Comparison of ENCODE assay signal across 9 cellular contexts in genomic region chr19:18650048-18650435, GRCh38. TPM values are rescaled to one million over a fixed set of nuclear protein-coding genes. Genes with fewer than 3 reads are reported as not detected.
A peak's percentile ranks its signal among the peaks of the same experiment; 100 is the strongest.
DNase-seq lines count a peak whose midpoint lies in the region; ATAC-seq lines count a peak whose summit lies in the region.
"Had no signal": no experiment of that assay in that cellular context is flagged by ENCODE, and none has a peak within 500 bp of the region (broad histone marks: within the 10 kb centered on the region; RNA-seq: fewer than 3 reads in every experiment).

No MANE protein-coding gene starts in this region.

- ATAC-seq in sciatic nerve (peak; percentile 84), GM21367 (IDR thresholded peaks at IDR 0.05; ENCODE audit: unreplicated experiment) (no peak)

- intact Hi-C loops in sciatic nerve (cut with DNase I), result no loop called here

- DNase-seq in EH (ENCODE audit: low read depth), result peak; percentile 72
- peak; percentile 44 for DNase-seq in cerebellar cortex (ENCODE audit: low spot score)
- DNase-seq in islet precursor cell, result peak; percentile 52
- no peak for DNase-seq in sciatic nerve (ENCODE audit: low spot score)
- no peak for DNase-seq in activated CD8-positive, alpha-beta memory T cell treated with anti-CD3 and anti-CD28 coated beads for 24 hours
- DNase-seq in activated CD8-positive, alpha-beta memory T cell treated with anti-CD3 and anti-CD28 coated beads, Interleukin-2, amount 50 U/mL, for 48 hours, result no peak
- DNase-seq in NCI-H146 (lab: John Stamatoyannopoulos, UW), result no peak
- DNase-seq: CD4-positive, alpha-beta T cell had no signal

RNA-seq across cellular contexts. Expression of gene KLHL26, which starts 13.2 kb away (rescaled TPM):
- total RNA-seq in sciatic nerve, result 26.1 TPM

RNA-seq across cellular contexts. Expression of gene CRTC1, which starts 33.4 kb away (rescaled TPM):
- total RNA-seq in sciatic nerve, result 17.5 TPM

RNA-seq across cellular contexts. Expression of gene TMEM59L, which starts 37.4 kb away (rescaled TPM):
- 1.2 TPM for total RNA-seq in sciatic nerve

RNA-seq across cellular contexts. Expression of gene CRLF1, which starts 43.4 kb away (rescaled TPM):
- 4.5 TPM for total RNA-seq in sciatic nerve
- total RNA-seq: CD4-positive, alpha-beta T cell had no signal

Comparison
In these comparisons a context has a peak if more than half of its experiments do, and no peak if none do; other contexts are left out.
1. DNase-seq: peak in EH (single experiment), cerebellar cortex (single experiment) and islet precursor cell (single experiment); none in sciatic nerve (single experiment), activated CD8-positive, alpha-beta memory T cell treated with anti-CD3 and anti-CD28 coated beads for 24 hours (single experiment), activated CD8-positive, alpha-beta memory T cell treated with anti-CD3 and anti-CD28 coated beads, Interleukin-2, amount 50 U/mL, for 48 hours (single experiment) and NCI-H146 (single experiment).